In the genomic region with DNA sequence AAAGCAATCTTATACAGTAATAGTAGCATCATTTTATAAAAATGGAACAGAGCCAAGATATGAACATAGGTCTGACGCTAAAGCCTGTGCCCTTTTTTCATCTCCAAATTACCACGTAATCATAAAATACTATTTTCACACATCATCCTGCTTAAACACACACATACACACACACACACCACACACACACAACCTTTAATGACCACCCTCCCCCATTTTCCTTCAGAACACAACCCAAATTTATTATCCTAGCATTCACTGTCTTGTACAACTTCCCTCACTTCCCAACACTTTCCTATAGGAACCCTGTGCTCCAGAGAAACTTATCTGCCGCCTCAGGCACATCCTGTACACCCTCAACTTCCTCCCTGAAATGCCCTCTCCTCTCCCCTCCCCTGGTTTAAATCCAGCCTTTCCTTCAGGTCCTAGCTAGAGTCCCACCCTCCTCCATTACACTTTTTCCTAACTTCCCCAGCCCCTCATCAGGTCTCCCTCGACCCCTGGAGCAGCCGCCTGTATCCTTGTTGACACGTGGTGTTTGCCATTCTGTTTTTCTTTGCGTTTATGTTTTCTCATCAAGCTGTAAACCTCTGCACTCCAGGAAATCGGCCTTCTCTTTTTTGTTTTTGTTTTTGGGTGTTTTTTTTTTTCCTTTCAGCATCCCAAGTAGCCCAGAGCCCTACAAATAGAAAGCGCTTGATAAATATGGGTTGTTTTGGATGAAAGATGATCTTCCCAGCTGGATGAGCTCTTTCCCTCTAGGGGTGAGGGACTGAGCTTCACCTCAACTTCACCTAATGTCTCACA, we compare ENCODE assay signal across 1 cellular context.
TF ChIP-seq lines count a peak whose summit lies in the region.

No MANE protein-coding gene starts in this region.

TF ChIP-seq in IMR-90, 13 proteins besides CTCF, POLR2A, EP300 and RAD21 (continued from another document):
- TF ChIP-seq USF2 (IDR thresholded peaks at IDR 0.05; ENCODE audit: low read depth, low read length) (no peak), BHLHE40 (IDR thresholded peaks at IDR 0.05; ENCODE audit: low read depth, low read length) (no peak), RFX5 (IDR thresholded peaks at IDR 0.05; ENCODE audit: low read depth, low read length) (no peak), MAZ (IDR thresholded peaks at IDR 0.05; ENCODE audit: borderline replicate concordance, low read depth, low read length) (no peak), FOS (IDR thresholded peaks at IDR 0.05; ENCODE audit: low read depth, low read length) (no peak), RCOR1 (IDR thresholded peaks at IDR 0.05; ENCODE audit: insufficient replicate concordance, low read length) (no peak), NFE2L2 (IDR thresholded peaks at IDR 0.05; ENCODE audit: low read depth, low read length) (no peak), CHD1 (IDR thresholded peaks at IDR 0.05; ENCODE audit: low read depth, low read length) (no peak), MXI1 (IDR thresholded peaks at IDR 0.05; ENCODE audit: borderline replicate concordance, low read depth, low read length) (no peak), MAFK (IDR thresholded peaks at IDR 0.05; ENCODE audit: low read depth, low read length) (no peak), CEBPB (IDR thresholded peaks at IDR 0.05; ENCODE audit: low read depth, low read length) (no peak)
